Comparison of ENCODE assay signal across 8 cellular contexts in the genomic region with DNA sequence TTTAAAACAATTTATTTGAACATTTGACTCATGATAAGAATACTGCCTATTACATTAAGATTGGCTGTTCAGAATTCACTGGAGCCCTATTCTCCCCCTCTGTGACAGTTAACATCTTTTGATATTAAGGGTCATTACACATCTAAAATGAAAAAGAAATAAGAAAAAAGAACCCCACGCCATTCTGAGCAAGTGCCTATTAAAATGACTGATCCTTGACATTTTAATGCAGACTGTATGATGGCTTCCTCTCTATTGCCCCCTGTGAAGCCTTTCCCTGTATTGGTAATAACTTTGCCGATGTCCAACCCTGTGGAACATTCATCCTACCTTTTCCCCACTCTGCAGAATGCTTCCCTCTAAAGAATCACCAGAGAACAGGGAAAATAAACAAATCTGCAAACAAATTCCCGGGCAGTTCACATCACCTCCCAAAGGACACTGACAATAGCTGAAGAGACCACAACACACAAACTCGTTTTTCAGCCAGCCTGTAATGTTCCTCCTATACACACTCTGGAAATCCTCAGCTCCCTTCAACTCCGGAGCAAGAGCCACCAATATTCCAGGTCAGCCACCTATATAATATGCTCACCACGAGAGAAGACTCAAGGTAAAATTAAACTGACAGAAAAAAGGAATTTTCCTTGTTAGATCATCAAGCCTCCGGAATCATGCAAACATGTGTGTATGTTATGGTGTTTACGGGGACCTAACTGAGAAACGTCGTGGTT. TPM values are rescaled to one million over a fixed set of nuclear protein-coding genes. Genes with fewer than 3 reads are reported as not detected.
A peak's percentile ranks its signal among the peaks of the same experiment; 100 is the strongest.
DNase-seq lines count a peak whose midpoint lies in the region; ATAC-seq, FAIRE-seq and TF ChIP-seq lines count a peak whose summit lies in the region.

No MANE protein-coding gene starts in this region.

- H3K9me3 ChIP-seq in HEK293 (ENCODE audit: control insufficient read depth, insufficient read depth, low read depth, low read length) (no peaks in the 10 kb centered on the region), astrocyte (ENCODE audit: insufficient read depth, low read depth, low read length) (no peaks in the 10 kb centered on the region)
- no peaks in the 10 kb centered on the region for H3K9me3 ChIP-seq in naive thymus-derived CD4-positive, alpha-beta T cell (ENCODE audit: control insufficient read depth in 2 of 3, low read length in 3 of 3)

- H3K36me3 ChIP-seq in HEK293 (ENCODE audit: control insufficient read depth in 2 of 2, insufficient read depth in 1 of 2, low read length in 2 of 2) = no peaks in the 10 kb centered on the region; a peak in 1 of 3 replicates
- no peaks in the 10 kb centered on the region for H3K36me3 ChIP-seq in astrocyte (ENCODE audit: insufficient read depth, low read length)
- H3K36me3 ChIP-seq in naive thymus-derived CD4-positive, alpha-beta T cell (ENCODE audit: control insufficient read depth in 2 of 3, insufficient read depth in 3 of 3, low read length in 3 of 3) = peaks cover 0 to 7% (median 0%) of the 10 kb centered on the region in 3 experiments

- no peaks in the 10 kb centered on the region for H3K27me3 ChIP-seq in astrocyte (ENCODE audit: insufficient read depth, low read length)
- H3K27me3 ChIP-seq in naive thymus-derived CD4-positive, alpha-beta T cell (ENCODE audit: control insufficient read depth in 2 of 2, insufficient read depth in 2 of 2, low read length in 2 of 2) = no peaks in the 10 kb centered on the region

- POLR2A ChIA-PET in HEK293 (lab: Yijun Ruan, JAX) = interaction anchor here (0.6 to 1.8 kb wide), 4 partner anchors 12 to 162 kb away, joined by 3 to 7 read pairs (median 4); a partner anchor contains a TSS
- POLR2A ChIA-PET in naive thymus-derived CD4-positive, alpha-beta T cell (lab: Charles Lee) = interaction anchor here (0.8 to 8.7 kb wide), 13 partner anchors 9 to 967 kb away, joined by 4 to 91 read pairs (median 6); no protein-coding TSS in a partner anchor

- H3K4me1 ChIP-seq in HEK293 (ENCODE audit: control insufficient read depth, insufficient read depth, low read length) (peaks cover 37% of the 10 kb centered on the region), astrocyte (ENCODE audit: insufficient read depth, low read length) (peaks cover 19% of the 10 kb centered on the region)
- H3K4me1 ChIP-seq in naive thymus-derived CD4-positive, alpha-beta T cell (ENCODE audit: control insufficient read depth in 2 of 2, insufficient read depth in 2 of 2, low read length in 2 of 2) = peaks cover 43 to 55% of the 10 kb centered on the region in 2 donors

- H3K27ac Mint-ChIP-seq in CD14-positive monocyte (peak overlapping the region in 3 of 7 donors; percentile 36 to 93 (median 70)), astrocyte (ENCODE audit: unreplicated experiment) (peak overlapping the region; percentile 55)
- peak overlapping the region; percentile 16 to 99 (median 88) for H3K27ac Mint-ChIP-seq in naive thymus-derived CD4-positive, alpha-beta T cell

- no peak overlapping the region for H2AFZ ChIP-seq in astrocyte (ENCODE audit: low read depth, low read length)

- H3K4me2 ChIP-seq in astrocyte (ENCODE audit: low read length) = peak overlapping the region; percentile 90

- H3K4me3 Mint-ChIP-seq in CD14-positive monocyte = peak overlapping the region; percentile 95 to 99
- peak overlapping the region; percentile 97 for H3K4me3 Mint-ChIP-seq in astrocyte (ENCODE audit: unreplicated experiment)
- H3K4me3 Mint-ChIP-seq in naive thymus-derived CD4-positive, alpha-beta T cell = peak overlapping the region; percentile 89 to 99 (median 94)

- TF ChIP-seq CTCF in CD14-positive monocyte (IDR thresholded peaks at IDR 0.05) (no peak), HEK293 (tag by site-specific recombination; IDR thresholded peaks at IDR 0.05) (peak; percentile 28; the same call in 1 of the 2 replicates), astrocyte (IDR thresholded peaks at IDR 0.05; ENCODE audit: insufficient read depth, low read depth, low read length) (no peak)

- H3K4me1 Mint-ChIP-seq in CD14-positive monocyte = peaks cover 61% of the 10 kb centered on the region
- peaks cover 19% of the 10 kb centered on the region for H3K4me1 Mint-ChIP-seq in astrocyte (ENCODE audit: low read depth, unreplicated experiment)
- H3K4me1 Mint-ChIP-seq in naive thymus-derived CD4-positive, alpha-beta T cell = peaks cover 51 to 84% (median 76%) of the 10 kb centered on the region in 7 donors

- peaks cover 63% of the 10 kb centered on the region for H4K20me1 ChIP-seq in astrocyte (ENCODE audit: insufficient read depth, low read length)

- CTCF ChIA-PET in HEK293 (lab: Yijun Ruan, JAX) = interaction anchor here (0.5 to 4.0 kb wide), 6 partner anchors 8 to 286 kb away, joined by 3 to 14 read pairs (median 4); no protein-coding TSS in a partner anchor
- CTCF ChIA-PET in naive thymus-derived CD4-positive, alpha-beta T cell (lab: Charles Lee) = interaction anchor here (0.7 to 4.5 kb wide), 10 partner anchors 8 to 499 kb away, joined by 3 to 31 read pairs (median 4); no protein-coding TSS in a partner anchor

- intact Hi-C loops in CD14-positive monocyte (cut with micrococcal nuclease) = loop anchor here in 1 of 2 donors (10.0 kb wide), 1 partner anchor 96 kb away; no protein-coding TSS in a partner anchor
- intact Hi-C loops in naive thymus-derived CD4-positive, alpha-beta T cell (cut with micrococcal nuclease) = loop anchor here in 1 of 2 donors (1.0 kb wide), 1 partner anchor 14 kb away; no protein-coding TSS in a partner anchor

- FAIRE-seq in astrocyte (lab: Jason Lieb, UNC) = no peak

- H3K27me3 Mint-ChIP-seq in CD14-positive monocyte (ENCODE audit: low read depth in 3 of 3) (peaks cover 0 to 6% (median 0%) of the 10 kb centered on the region in 3 donors), astrocyte (ENCODE audit: low read depth, unreplicated experiment) (peaks cover 6% of the 10 kb centered on the region)
- H3K27me3 Mint-ChIP-seq in naive thymus-derived CD4-positive, alpha-beta T cell = peaks cover 0 to 13% (median 0%) of the 10 kb centered on the region in 5 donors

- H3K4me3 ChIP-seq in HEK293 (ENCODE audit: low read depth, low read length) (peak overlapping the region; percentile 76), astrocyte (ENCODE audit: insufficient read depth, low read depth, low read length) (peak overlapping the region; percentile 83)
- peak overlapping the region; percentile 72 for H3K4me3 ChIP-seq in naive thymus-derived CD4-positive, alpha-beta T cell (ENCODE audit: low read length)

- H3K9me3 Mint-ChIP-seq in CD14-positive monocyte = no peaks in the 10 kb centered on the region
- H3K9me3 Mint-ChIP-seq in astrocyte (ENCODE audit: unreplicated experiment) = no peaks in the 10 kb centered on the region
- no peaks in the 10 kb centered on the region for H3K9me3 Mint-ChIP-seq in naive thymus-derived CD4-positive, alpha-beta T cell

- no peak for ATAC-seq in naive thymus-derived CD4-positive, alpha-beta T cell
- no peak for ATAC-seq in GM18519 (IDR thresholded peaks at IDR 0.05; ENCODE audit: low FRiP score, unreplicated experiment)
- ATAC-seq in GM21390 (IDR thresholded peaks at IDR 0.05; ENCODE audit: unreplicated experiment) = no peak

- H3K9ac ChIP-seq in astrocyte (ENCODE audit: low read length) = peak overlapping the region; percentile 75

- DNase-seq in CD14-positive monocyte (ENCODE audit: low spot score) = no peak
- no peak for DNase-seq in astrocyte (ENCODE audit: low read depth)
- DNase-seq in naive thymus-derived CD4-positive, alpha-beta T cell = no peak
- no peak for DNase-seq in NCI-H446 treated with DMSO at 0.1 percent for 48 hours (lab: John Stamatoyannopoulos, UW)
- DNase-seq in NCI-H128 (lab: John Stamatoyannopoulos, UW; ENCODE audit: unreplicated experiment) = no peak

- H3K36me3 Mint-ChIP-seq in CD14-positive monocyte = peaks cover 12 to 13% of the 10 kb centered on the region in 2 donors
- H3K36me3 Mint-ChIP-seq in astrocyte (ENCODE audit: low read depth, unreplicated experiment) = peaks cover 2% of the 10 kb centered on the region
- H3K36me3 Mint-ChIP-seq in naive thymus-derived CD4-positive, alpha-beta T cell = peaks cover 0 to 42% (median 6%) of the 10 kb centered on the region in 5 donors

- no peak overlapping the region for H3K27ac ChIP-seq in HEK293 (ENCODE audit: extremely low read depth, low read depth, low read length)
- H3K27ac ChIP-seq in astrocyte (ENCODE audit: low read depth, low read length) = no peak overlapping the region
- H3K27ac ChIP-seq in naive thymus-derived CD4-positive, alpha-beta T cell (ENCODE audit: low read depth, low read length) = peak overlapping the region; percentile 76

- peaks cover 60% of the 10 kb centered on the region for H3K79me2 ChIP-seq in astrocyte (ENCODE audit: insufficient read depth, low read length)

TF ChIP-seq in HEK293, 187 proteins besides CTCF, POLR2A, EP300 and RAD21 (continues in another document):
- no peak for TF ChIP-seq ZNF114 (tag by site-specific recombination; IDR thresholded peaks at IDR 0.05)
- no peak for TF ChIP-seq ZNF473 (tag by site-specific recombination; IDR thresholded peaks at IDR 0.05)
- TF ChIP-seq ZNF2 (tag by site-specific recombination; IDR thresholded peaks at IDR 0.05) = no peak
- TF ChIP-seq, protein P1, sequence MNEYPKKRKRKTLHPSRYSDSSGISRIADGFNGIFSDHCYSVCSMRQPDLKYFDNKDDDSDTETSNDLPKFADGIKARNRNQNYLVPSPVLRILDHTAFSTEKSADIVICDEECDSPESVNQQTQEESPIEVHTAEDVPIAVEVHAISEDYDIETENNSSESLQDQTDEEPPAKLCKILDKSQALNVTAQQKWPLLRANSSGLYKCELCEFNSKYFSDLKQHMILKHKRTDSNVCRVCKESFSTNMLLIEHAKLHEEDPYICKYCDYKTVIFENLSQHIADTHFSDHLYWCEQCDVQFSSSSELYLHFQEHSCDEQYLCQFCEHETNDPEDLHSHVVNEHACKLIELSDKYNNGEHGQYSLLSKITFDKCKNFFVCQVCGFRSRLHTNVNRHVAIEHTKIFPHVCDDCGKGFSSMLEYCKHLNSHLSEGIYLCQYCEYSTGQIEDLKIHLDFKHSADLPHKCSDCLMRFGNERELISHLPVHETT (tag by site-specific recombination; IDR thresholded peaks at IDR 0.05) = no peak
- peak; percentile 64; the same call in 1 of the 2 replicates for TF ChIP-seq GLIS1 (tag by site-specific recombination; IDR thresholded peaks at IDR 0.05)

RNA-seq across cellular contexts. Expression of a gene that starts 2.1 kb away (rescaled TPM):
- 10 to 100 TPM; 15.3 to 26.5 TPM for polyA plus RNA-seq in CD14-positive monocyte
- total RNA-seq in astrocyte = 38.2 and 45.4 TPM in 2 replicates
- total RNA-seq in naive thymus-derived CD4-positive, alpha-beta T cell = 100 to 1,000 TPM in 4 of 5 experiments, 10 to 100 TPM in 1; 84.5 to 149 (median 128) TPM
- 10 to 100 TPM; 51.1 to 80.8 TPM for polyA plus RNA-seq in naive thymus-derived CD4-positive, alpha-beta T cell

RNA-seq across cellular contexts. Expression of a gene that starts 42.9 kb away (rescaled TPM):
- polyA plus RNA-seq in CD14-positive monocyte = under 1 TPM; 0.45 to 0.54 TPM
- not detected in 2 replicates for total RNA-seq in astrocyte
- under 1 TPM in 1 of 5 experiments, not detected in 4; 0.37 TPM for total RNA-seq in naive thymus-derived CD4-positive, alpha-beta T cell
- not detected for polyA plus RNA-seq in naive thymus-derived CD4-positive, alpha-beta T cell
